Comparison of ENCODE assay signal across 1 cellular context in genomic region chr6:45566882-45567281, GRCh38.
TF ChIP-seq lines count a peak whose summit lies in the region.

No MANE protein-coding gene starts in this region.

TF ChIP-seq in GM23338, 12 proteins besides CTCF, POLR2A, EP300 and RAD21 (continued from another document):
- no peak for TF ChIP-seq ZNF462 (CRISPR knock-in tag; IDR thresholded peaks at IDR 0.05)
- TF ChIP-seq STAT1 (IDR thresholded peaks at IDR 0.05; ENCODE audit: unreplicated experiment) = no peak
